17 cellular contexts compared by ENCODE assay signal in the genomic region with DNA sequence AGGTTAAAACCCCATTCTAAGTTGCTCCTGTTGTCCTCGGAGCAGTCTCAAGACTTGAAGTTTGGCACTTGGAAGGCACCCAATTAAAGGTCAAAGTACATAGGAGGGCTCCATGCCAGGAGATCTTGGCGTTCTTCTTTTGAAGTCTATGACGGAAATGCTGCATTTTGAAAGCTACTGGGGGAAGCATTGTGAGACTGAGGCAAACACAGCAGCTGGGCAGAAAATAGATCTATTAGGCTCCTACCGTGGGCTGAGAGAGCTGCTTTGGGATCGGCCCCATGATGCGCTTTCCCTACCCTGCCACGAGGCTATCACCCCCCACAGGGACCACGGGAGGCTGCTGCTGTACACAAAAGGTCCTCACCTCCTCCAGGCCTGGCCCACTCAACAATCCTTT. TPM values are rescaled to one million over a fixed set of nuclear protein-coding genes. Genes with fewer than 3 reads are reported as not detected.
A peak's percentile ranks its signal among the peaks of the same experiment; 100 is the strongest.
DNase-seq lines count a peak whose midpoint lies in the region; ATAC-seq, FAIRE-seq and TF ChIP-seq lines count a peak whose summit lies in the region.
"Had no signal": no experiment of that assay in that cellular context is flagged by ENCODE, and none has a peak within 500 bp of the region (broad histone marks: within the 10 kb centered on the region; RNA-seq: fewer than 3 reads in every experiment).

No MANE protein-coding gene starts in this region.

- H3K36me3 ChIP-seq in mucosa of stomach (ENCODE audit: control insufficient read depth, insufficient read depth, low read length), result no peaks in the 10 kb centered on the region
- H3K36me3 ChIP-seq in effector memory CD4-positive, alpha-beta T cell (ENCODE audit: control insufficient read depth, insufficient read depth, low read length), result no peaks in the 10 kb centered on the region
- H3K36me3 ChIP-seq: tibial artery had no signal

- CTCF ChIA-PET in A549 (lab: Yijun Ruan, JAX), result interaction anchor here (0.7 to 1.4 kb wide), 3 partner anchors 9 to 38 kb away, joined by 3 to 5 read pairs (median 4); no protein-coding TSS in a partner anchor

- TF ChIP-seq POLR2A in A549 (IDR thresholded peaks at IDR 0.05; ENCODE audit: low read length), result no peak

- H3K9me3 ChIP-seq in A549 (no peaks in the 10 kb centered on the region), mucosa of stomach (ENCODE audit: control insufficient read depth, low read length) (no peaks in the 10 kb centered on the region)
- H3K9me3 ChIP-seq in effector memory CD4-positive, alpha-beta T cell (ENCODE audit: control insufficient read depth, low read length), result no peaks in the 10 kb centered on the region
- H3K9me3 ChIP-seq: tibial artery had no signal

- POLR2A ChIA-PET in A549 (lab: Yijun Ruan, JAX), result no interaction called here

- DNase-seq in A549 (ENCODE audit: low read depth in 1 of 2, low spot score in 1 of 2) (peak in 1 of 2 experiments; percentile 18), RPMI8226 (peak; percentile 60), fibroblast of pulmonary artery (ENCODE audit: low read depth) (peak; percentile 69), H4 (ENCODE audit: low spot score) (no peak), iPS-NIHi11 (ENCODE audit: low spot score) (no peak), NCI-H524 treated with DMSO at 0.1 percent for 48 hours (lab: John Stamatoyannopoulos, UW) (no peak)
- DNase-seq in effector memory CD4-positive, alpha-beta T cell, result no peak
- DNase-seq: activated CD4-positive, alpha-beta memory T cell treated with anti-CD3 and anti-CD28 coated beads for 36 hours; effector CD8-positive, alpha-beta T cell; foreskin melanocyte; GF-D8; NCI-H1105; NCI-H345; tibial artery had no signal

- peak; percentile 37 to 67; a peak in 3 of 6 replicates for ATAC-seq in A549
- ATAC-seq: activated T-helper 17 cell treated with anti-CD3 and anti-CD28 coated beads, Interleukin-2, amount 50 U/mL, for 72 hours had no signal

- H3K4me1 ChIP-seq in A549, result peaks cover 22% of the 10 kb centered on the region
- H3K4me1 ChIP-seq in mucosa of stomach (ENCODE audit: control insufficient read depth, insufficient read depth, low read length), result peaks cover 40% of the 10 kb centered on the region
- H3K4me1 ChIP-seq in effector memory CD4-positive, alpha-beta T cell (ENCODE audit: control insufficient read depth, insufficient read depth, low read length, poor library complexity, severe bottlenecking), result peaks cover 4% of the 10 kb centered on the region

- peak overlapping the region; percentile 49 to 65; a peak in 4 of 6 replicates for H3K27ac ChIP-seq in A549
- H3K27ac ChIP-seq in effector memory CD4-positive, alpha-beta T cell (ENCODE audit: insufficient read depth, low read length, poor library complexity, severe bottlenecking), result no peak overlapping the region
- H3K27ac ChIP-seq: SK-N-MC, tibial artery had no signal

- no peak for TF ChIP-seq CTCF in A549 (IDR thresholded peaks at IDR 0.05)
- no peak for TF ChIP-seq CTCF in fibroblast of pulmonary artery (IDR thresholded peaks at IDR 0.05; ENCODE audit: low read length, missing control alignments)

- H3K4me3 ChIP-seq in A549, result no peak overlapping the region
- H3K4me3 ChIP-seq in fibroblast of pulmonary artery (replicated peaks; ENCODE audit: low read depth, low read length), result no peak overlapping the region
- peak overlapping the region; percentile 5 for H3K4me3 ChIP-seq in mucosa of stomach (ENCODE audit: low read length)
- no peak overlapping the region for H3K4me3 ChIP-seq in effector memory CD4-positive, alpha-beta T cell (ENCODE audit: insufficient read depth, low read depth, low read length, poor library complexity, severe bottlenecking)
- H3K4me3 ChIP-seq: SK-N-MC, tibial artery had no signal

- FAIRE-seq in A549 (lab: Jason Lieb, UNC), result no peak

- H3K4me2 ChIP-seq in A549, result peak overlapping the region; percentile 64

- no peak for TF ChIP-seq EP300 in A549 (IDR thresholded peaks at IDR 0.05)

- no peak overlapping the region for H3K9ac ChIP-seq in mucosa of stomach (ENCODE audit: low read length)

- 43% methylated on average over 8 of the region's 8 CpGs for WGBS in A549 (ENCODE audit: missing lambda C conversion rate)

- TF ChIP-seq RAD21 in A549 (conservative IDR thresholded peaks at IDR 0.05 in 1 of 2, IDR thresholded peaks at IDR 0.05 in 1 of 2), result no peak

- H3K27me3 ChIP-seq in mucosa of stomach (ENCODE audit: control insufficient read depth, insufficient read depth, low read length), result no peaks in the 10 kb centered on the region
- H3K27me3 ChIP-seq in effector memory CD4-positive, alpha-beta T cell (replicated peaks; ENCODE audit: control insufficient read depth, insufficient read depth, low read length, poor library complexity, severe bottlenecking), result no peaks in the 10 kb centered on the region
- H3K27me3 ChIP-seq: tibial artery had no signal

TF ChIP-seq in A549, 52 proteins besides CTCF, POLR2A, EP300 and RAD21:
- no peak for TF ChIP-seq SMC3 (IDR thresholded peaks at IDR 0.05)
- TF ChIP-seq RFX5 (IDR thresholded peaks at IDR 0.05), result no peak
- no peak for TF ChIP-seq FOXS1 (CRISPR knock-in tag; IDR thresholded peaks at IDR 0.05)
- no peak for TF ChIP-seq CBX2 (IDR thresholded peaks at IDR 0.05; ENCODE audit: borderline replicate concordance, low read depth)
- no peak for TF ChIP-seq CBX8 (IDR thresholded peaks at IDR 0.05)
TF ChIP-seq in A549: peak in this region for 0.

RNA-seq across cellular contexts. Expression of a gene that starts 20.0 kb away (rescaled TPM):
- polyA plus RNA-seq in A549 (2011; rRNA removed) (4.1 and 9.2 TPM in 2 replicates), A549 (2017; fragmentation: RNase III; extraction: RNeasy Plus Mini Kit Qiagen cat#74134 plus additional on column Dnase treatment) (4.4 to 4.7 TPM (median 4.7 TPM) in 3 replicates)
- polyA plus RNA-seq in A549 (2012; cell fraction: cytosol; rRNA removed), result 2.0 and 2.9 TPM in 2 replicates
- 3.7 and 5.2 TPM in 2 replicates for polyA plus RNA-seq in A549 (2012; cell fraction: nucleus; rRNA removed)
- polyA minus RNA-seq in A549 (2011; rRNA and poly(A)+ RNA removed), result 13.1 and 13.3 TPM in 2 replicates
- 2.5 and 3.3 TPM in 2 replicates for total RNA-seq in H4 (2014; rRNA removed; shearing (Covaris generic))

Comparison
In these comparisons a context has a peak if more than half of its experiments do, and no peak if none do; other contexts are left out.
1. DNase-seq: peak in RPMI8226 (single experiment) and fibroblast of pulmonary artery (single experiment); none in H4 (single experiment), iPS-NIHi11 (single experiment), NCI-H524 treated with DMSO at 0.1 percent for 48 hours (single experiment) and effector memory CD4-positive, alpha-beta T cell (0 of 3).